1 cellular context compared by ENCODE assay signal in genomic region chrX:23904096-23904495, GRCh38.
TF ChIP-seq lines count a peak whose summit lies in the region.

No MANE protein-coding gene starts in this region.

TF ChIP-seq in WTC11, 78 proteins besides CTCF, POLR2A, EP300 and RAD21:
- TF ChIP-seq E2F5 (CRISPR knock-in tag; IDR thresholded peaks at IDR 0.05) (no peak), RELA (CRISPR knock-in tag; IDR thresholded peaks at IDR 0.05; ENCODE audit: borderline replicate concordance) (no peak), ZNF317 (CRISPR knock-in tag; IDR thresholded peaks at IDR 0.05; ENCODE audit: borderline replicate concordance, low read depth) (no peak), KAT7 (CRISPR knock-in tag; IDR thresholded peaks at IDR 0.05; ENCODE audit: borderline replicate concordance) (no peak), E2F1 (CRISPR knock-in tag; IDR thresholded peaks at IDR 0.05) (no peak), ZNF532 (CRISPR knock-in tag; IDR thresholded peaks at IDR 0.05; ENCODE audit: borderline replicate concordance) (no peak), MYBL2 (CRISPR knock-in tag; IDR thresholded peaks at IDR 0.05) (no peak), CREB1 (CRISPR knock-in tag; IDR thresholded peaks at IDR 0.05) (no peak), AFF4 (CRISPR knock-in tag; IDR thresholded peaks at IDR 0.05; ENCODE audit: borderline replicate concordance) (no peak)
